Comparison of ENCODE assay signal across 13 cellular contexts in the genomic region with DNA sequence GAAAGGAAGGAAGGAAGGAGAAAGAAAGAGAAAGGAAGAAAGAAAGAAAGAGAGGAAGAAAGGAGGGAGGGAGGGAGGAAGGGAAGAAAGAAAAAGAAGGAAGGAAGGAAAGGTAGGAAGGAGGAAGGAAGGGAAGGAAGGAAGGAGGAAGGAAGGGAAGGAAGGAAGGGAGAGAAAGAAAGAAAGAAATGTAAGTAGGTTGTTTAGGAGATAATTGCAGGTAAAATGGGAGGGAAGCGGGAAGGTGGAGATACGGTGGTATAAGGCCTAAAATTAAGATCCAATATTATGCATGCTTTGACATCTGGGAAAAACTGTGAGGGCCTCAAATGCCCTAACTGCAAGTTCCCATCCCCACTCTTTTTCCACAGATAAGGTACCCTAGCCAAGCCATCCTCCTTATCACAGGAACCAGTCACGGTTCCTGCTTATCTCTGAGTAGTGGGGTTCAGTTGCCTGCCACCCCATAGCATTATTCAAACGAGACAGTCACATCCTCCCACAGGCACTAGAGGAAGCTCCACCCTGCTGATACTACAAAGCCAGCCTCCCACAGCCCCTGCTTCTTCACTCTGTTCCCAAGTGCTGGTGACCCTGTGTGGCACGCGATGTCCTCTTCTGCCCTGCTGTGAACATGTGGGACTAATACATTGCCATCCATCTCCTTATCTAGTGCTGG. TPM values are rescaled to one million over a fixed set of nuclear protein-coding genes. Genes with fewer than 3 reads are reported as not detected.
DNase-seq lines count a peak whose midpoint lies in the region; ATAC-seq and TF ChIP-seq lines count a peak whose summit lies in the region.
"Had no signal": no experiment of that assay in that cellular context is flagged by ENCODE, and none has a peak within 500 bp of the region (broad histone marks: within the 10 kb centered on the region; RNA-seq: fewer than 3 reads in every experiment).

No MANE protein-coding gene starts in this region.

- peaks cover 68% of the 10 kb centered on the region for H3K4me1 Mint-ChIP-seq in T-helper 2 cell treated with Interferon-gamma antibody and Interleukin-4, amounts not matched to agents 5 μg/mL and 100 μg/mL, for 36 hours (ENCODE audit: low read depth)
- H3K4me1 Mint-ChIP-seq in activated T-cell treated with anti-CD3 and anti-CD28 coated beads, Interleukin-2, amount 50 U/mL, for 24 hours (ENCODE audit: low read depth), result peaks cover 70% of the 10 kb centered on the region
- peaks cover 28% of the 10 kb centered on the region for H3K4me1 Mint-ChIP-seq in stimulated activated memory B cell treated with anti-CD40 and anti-IgM and Interleukin-4, amounts not matched to agents 10 μg/mL and 1 μg/mL and 100 μg/mL, for 72 hours

- H3K4me1 ChIP-seq in left ventricle myocardium inferior, result peaks cover 39% of the 10 kb centered on the region
- H3K4me1 ChIP-seq: thyroid gland had no signal

- peak; percentile 31 for ATAC-seq in stimulated activated memory B cell treated with anti-CD40 and anti-IgM and Interleukin-4, amounts not matched to agents 10 μg/mL and 1 μg/mL and 100 μg/mL, for 72 hours
- no peak for ATAC-seq in HG03097 (IDR thresholded peaks at IDR 0.05; ENCODE audit: low FRiP score, unreplicated experiment)

- H3K4me3 Mint-ChIP-seq in T-helper 2 cell treated with Interferon-gamma antibody and Interleukin-4, amounts not matched to agents 5 μg/mL and 100 μg/mL, for 36 hours, result peak overlapping the region; percentile 57
- no peak overlapping the region for H3K4me3 Mint-ChIP-seq in activated T-cell treated with anti-CD3 and anti-CD28 coated beads, Interleukin-2, amount 50 U/mL, for 24 hours
- H3K4me3 Mint-ChIP-seq in stimulated activated memory B cell treated with anti-CD40 and anti-IgM and Interleukin-4, amounts not matched to agents 10 μg/mL and 1 μg/mL and 100 μg/mL, for 72 hours, result no peak overlapping the region

- DNase-seq in T-helper 2 cell treated with Interferon-gamma antibody and Interleukin-4, amounts not matched to agents 5 μg/mL and 100 μg/mL, for 36 hours (ENCODE audit: low spot score), result peak; percentile 28
- peak; percentile 52 for DNase-seq in activated T-cell treated with anti-CD3 and anti-CD28 coated beads, Interleukin-2, amount 50 U/mL, for 24 hours
- DNase-seq in left ventricle myocardium inferior, result no peak
- DNase-seq in NCI-H1436 treated with DMSO at 0.1 percent for 48 hours (lab: John Stamatoyannopoulos, UW), result no peak
- no peak for DNase-seq in GM20000 (ENCODE audit: low spot score)
- no peak for DNase-seq in iPS-NIHi11 (ENCODE audit: low spot score)
- DNase-seq: HCEC 1CT, NCI-H1048, thyroid gland had no signal

- peaks cover 32% of the 10 kb centered on the region for H3K27me3 ChIP-seq in left ventricle myocardium inferior (ENCODE audit: low read depth)
- H3K27me3 ChIP-seq: thyroid gland had no signal

- H3K27ac ChIP-seq in left ventricle myocardium inferior (replicated peaks), result peak overlapping the region; percentile 16
- H3K27ac ChIP-seq: coronary artery, thyroid gland had no signal

- no peaks in the 10 kb centered on the region for H3K9me3 Mint-ChIP-seq in T-helper 2 cell treated with Interferon-gamma antibody and Interleukin-4, amounts not matched to agents 5 μg/mL and 100 μg/mL, for 36 hours
- H3K9me3 Mint-ChIP-seq in activated T-cell treated with anti-CD3 and anti-CD28 coated beads, Interleukin-2, amount 50 U/mL, for 24 hours, result no peaks in the 10 kb centered on the region
- H3K9me3 Mint-ChIP-seq in stimulated activated memory B cell treated with anti-CD40 and anti-IgM and Interleukin-4, amounts not matched to agents 10 μg/mL and 1 μg/mL and 100 μg/mL, for 72 hours, result no peaks in the 10 kb centered on the region

- H3K27me3 Mint-ChIP-seq in T-helper 2 cell treated with Interferon-gamma antibody and Interleukin-4, amounts not matched to agents 5 μg/mL and 100 μg/mL, for 36 hours (ENCODE audit: low read depth), result peaks cover 4% of the 10 kb centered on the region
- no peaks in the 10 kb centered on the region for H3K27me3 Mint-ChIP-seq in activated T-cell treated with anti-CD3 and anti-CD28 coated beads, Interleukin-2, amount 50 U/mL, for 24 hours
- H3K27me3 Mint-ChIP-seq in stimulated activated memory B cell treated with anti-CD40 and anti-IgM and Interleukin-4, amounts not matched to agents 10 μg/mL and 1 μg/mL and 100 μg/mL, for 72 hours, result peaks cover 44% of the 10 kb centered on the region

- H3K36me3 Mint-ChIP-seq in T-helper 2 cell treated with Interferon-gamma antibody and Interleukin-4, amounts not matched to agents 5 μg/mL and 100 μg/mL, for 36 hours (ENCODE audit: low read depth), result peaks cover 4% of the 10 kb centered on the region
- H3K36me3 Mint-ChIP-seq in activated T-cell treated with anti-CD3 and anti-CD28 coated beads, Interleukin-2, amount 50 U/mL, for 24 hours (ENCODE audit: low read depth), result no peaks in the 10 kb centered on the region
- no peaks in the 10 kb centered on the region for H3K36me3 Mint-ChIP-seq in stimulated activated memory B cell treated with anti-CD40 and anti-IgM and Interleukin-4, amounts not matched to agents 10 μg/mL and 1 μg/mL and 100 μg/mL, for 72 hours

- no peaks in the 10 kb centered on the region for H3K9me3 ChIP-seq in left ventricle myocardium inferior (replicated peaks)
- H3K9me3 ChIP-seq: thyroid gland had no signal

- intact Hi-C loops in left ventricle myocardium inferior (cut with micrococcal nuclease), result no loop called here

- TF ChIP-seq CTCF in left ventricle myocardium inferior (IDR thresholded peaks at IDR 0.05; ENCODE audit: borderline replicate concordance) (no peak), GM20000 (IDR thresholded peaks at IDR 0.05; ENCODE audit: extremely low read depth, missing control alignments) (no peak)

- H3K4me3 ChIP-seq in left ventricle myocardium inferior, result no peak overlapping the region
- H3K4me3 ChIP-seq: coronary artery, thyroid gland had no signal

- no peaks in the 10 kb centered on the region for H3K36me3 ChIP-seq in left ventricle myocardium inferior
- H3K36me3 ChIP-seq: thyroid gland had no signal

- peak overlapping the region; percentile 91 for H3K27ac Mint-ChIP-seq in T-helper 2 cell treated with Interferon-gamma antibody and Interleukin-4, amounts not matched to agents 5 μg/mL and 100 μg/mL, for 36 hours
- peak overlapping the region; percentile 29 for H3K27ac Mint-ChIP-seq in activated T-cell treated with anti-CD3 and anti-CD28 coated beads, Interleukin-2, amount 50 U/mL, for 24 hours
- no peak overlapping the region for H3K27ac Mint-ChIP-seq in stimulated activated memory B cell treated with anti-CD40 and anti-IgM and Interleukin-4, amounts not matched to agents 10 μg/mL and 1 μg/mL and 100 μg/mL, for 72 hours

RNA-seq across cellular contexts. Expression of gene ST8SIA6, which starts 28.7 kb away (rescaled TPM):
- 10.1 TPM for total RNA-seq in left ventricle myocardium inferior
- total RNA-seq: activated CD8-positive, alpha-beta memory T cell treated with anti-CD3 and anti-CD28 coated beads for 36 hours had no signal

Comparison
In these comparisons a context has a peak if more than half of its experiments do, and no peak if none do; other contexts are left out.
1. DNase-seq: peak in T-helper 2 cell treated with Interferon-gamma antibody and Interleukin-4, amounts not matched to agents 5 μg/mL and 100 μg/mL, for 36 hours (single experiment) and activated T-cell treated with anti-CD3 and anti-CD28 coated beads, Interleukin-2, amount 50 U/mL, for 24 hours (single experiment); none in left ventricle myocardium inferior (single experiment), NCI-H1436 treated with DMSO at 0.1 percent for 48 hours (single experiment), GM20000 (single experiment) and iPS-NIHi11 (single experiment).